ENCODE assay signal across 20 cellular contexts in genomic region chr6:88163576-88163975, GRCh38. TPM values are rescaled to one million over a fixed set of nuclear protein-coding genes. Genes with fewer than 3 reads are reported as not detected.
DNase-seq lines count a peak whose midpoint lies in the region; ATAC-seq and TF ChIP-seq lines count a peak whose summit lies in the region.
"Had no signal": no experiment of that assay in that cellular context is flagged by ENCODE, and none has a peak within 500 bp of the region (broad histone marks: within the 10 kb centered on the region; RNA-seq: fewer than 3 reads in every experiment).

No MANE protein-coding gene starts in this region.

- peak overlapping the region; percentile 67 for H3K4me3 ChIP-seq in suprapubic skin
- H3K4me3 ChIP-seq: GM23338 had no signal

- H3K4me1 Mint-ChIP-seq in brain (peaks cover 46% of the 10 kb centered on the region), nephron (peaks cover 9% of the 10 kb centered on the region)

- no peaks in the 10 kb centered on the region for H3K36me3 ChIP-seq in suprapubic skin

- no peak for TF ChIP-seq CTCF in brain (conservative IDR thresholded peaks at IDR 0.05)
- TF ChIP-seq CTCF in nephron (IDR thresholded peaks at IDR 0.05; ENCODE audit: unreplicated experiment in 3 of 3): no peak
- no peak for TF ChIP-seq CTCF in suprapubic skin (IDR thresholded peaks at IDR 0.05)

- peaks cover 0 to 7% (median 0%) of the 10 kb centered on the region in 5 experiments for H3K9me3 Mint-ChIP-seq in brain
- no peaks in the 10 kb centered on the region for H3K9me3 Mint-ChIP-seq in nephron
- H3K9me3 Mint-ChIP-seq: GM23338 had no signal

- H3K27me3 ChIP-seq in suprapubic skin: peaks cover 50% of the 10 kb centered on the region

- WGBS in suprapubic skin: 76% methylated on average over 1 of the region's 1 CpG

- H3K9me3 ChIP-seq in suprapubic skin: no peaks in the 10 kb centered on the region

- H3K4me1 ChIP-seq in suprapubic skin: peaks cover 25% of the 10 kb centered on the region

- peak overlapping the region; percentile 93 to 97 (median 95) for H3K4me3 Mint-ChIP-seq in brain
- peak overlapping the region in 2 of 3 experiments; percentile 2 to 50 for H3K4me3 Mint-ChIP-seq in nephron
- H3K4me3 Mint-ChIP-seq: CD4-positive, alpha-beta memory T cell; GM23338 had no signal

- no peaks in the 10 kb centered on the region for H3K36me3 Mint-ChIP-seq in brain
- H3K36me3 Mint-ChIP-seq in nephron (ENCODE audit: low read depth): no peaks in the 10 kb centered on the region
- H3K36me3 Mint-ChIP-seq: CD4-positive, alpha-beta memory T cell had no signal

- H3K27me3 Mint-ChIP-seq in brain: peaks cover 31% of the 10 kb centered on the region
- peaks cover 54% of the 10 kb centered on the region for H3K27me3 Mint-ChIP-seq in nephron (ENCODE audit: low read depth)

- peak overlapping the region; percentile 59 to 95 (median 86) for H3K27ac Mint-ChIP-seq in brain
- no peak overlapping the region for H3K27ac Mint-ChIP-seq in nephron
- H3K27ac Mint-ChIP-seq: CD4-positive, alpha-beta memory T cell; GM23338 had no signal

- TF ChIP-seq EP300 in suprapubic skin (IDR thresholded peaks at IDR 0.05): no peak

- no peak overlapping the region for H3K27ac ChIP-seq in suprapubic skin
- H3K27ac ChIP-seq: KMS-11 had no signal

- TF ChIP-seq POLR2A in GM19099 (IDR thresholded peaks at IDR 0.05; ENCODE audit: extremely low read depth, insufficient read length, low read depth) (peak; percentile 11), suprapubic skin (IDR thresholded peaks at IDR 0.05) (no peak)

- DNase-seq in suprapubic skin (ENCODE audit: low spot score in 2 of 2) (no peak), activated gamma-delta T cell treated with Interleukin-2 at 50 U/mL for 16 hours (no peak)
- DNase-seq: Calu3; CD4-positive, alpha-beta memory T cell; DMS53; NCI-H1436; NCI-H2029; NCI-H2171; NCI-H748 treated with DMSO at 0.1 percent for 48 hours had no signal

- ATAC-seq in GM18858 (IDR thresholded peaks at IDR 0.05; ENCODE audit: unreplicated experiment) (no peak), GM19023 (IDR thresholded peaks at IDR 0.05; ENCODE audit: unreplicated experiment) (no peak)
- ATAC-seq: GM23338, HCT116, Panc1 had no signal

RNA-seq across cellular contexts. Expression of gene CNR1, which starts 2.6 kb away (rescaled TPM):
- polyA plus RNA-seq in brain (ENCODE audit: insufficient read depth, low read depth, low replicate concordance): 3.9 TPM
- 10 to 100 TPM in 1 of 4 donors, 1 to 10 TPM in 3; 3.7 to 12.2 (median 6.4) TPM for total RNA-seq in suprapubic skin
- total RNA-seq: CD4-positive, alpha-beta memory T cell had no signal
- polyA plus RNA-seq: AG04450; BJ; CD4-positive, alpha-beta memory T cell had no signal

Comparison
In these comparisons a context has a peak if more than half of its experiments do, and no peak if none do; other contexts are left out.
1. H3K27ac Mint-ChIP-seq: peak in brain (5 of 5); none in nephron (0 of 3).